ENCODE assay signal across 8 cellular contexts in the genomic region with DNA sequence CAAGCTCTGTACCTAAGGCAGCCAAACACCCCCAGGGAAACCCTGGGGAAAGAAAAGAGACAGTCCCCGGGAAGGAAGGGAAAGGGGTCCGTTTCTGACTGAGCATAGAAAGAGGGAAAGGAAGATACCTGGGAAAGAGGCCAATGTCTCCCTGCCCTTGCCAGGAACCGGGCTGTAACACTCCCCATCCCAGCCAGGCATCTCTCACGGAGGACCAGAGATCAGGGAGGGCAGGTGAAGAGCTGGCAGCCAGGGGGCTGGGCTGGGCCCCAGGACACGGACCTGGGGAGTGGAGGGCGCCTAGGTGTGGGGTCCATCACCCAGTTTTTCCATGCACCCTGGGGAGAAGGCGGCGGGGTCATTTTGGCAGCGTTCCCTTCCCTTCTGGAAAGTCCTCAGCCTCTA. TPM values are rescaled to one million over a fixed set of nuclear protein-coding genes. Genes with fewer than 3 reads are reported as not detected.
A peak's percentile ranks its signal among the peaks of the same experiment; 100 is the strongest.
DNase-seq lines count a peak whose midpoint lies in the region; ATAC-seq, FAIRE-seq and TF ChIP-seq lines count a peak whose summit lies in the region.

No MANE protein-coding gene starts in this region.

- no peak for DNase-seq in activated CD8-positive, alpha-beta memory T cell treated with anti-CD3 and anti-CD28 coated beads, Interleukin-2, amount 10 ng/mL, durations not matched to agents 7 days and 5 days
- DNase-seq in activated CD8-positive, alpha-beta memory T cell treated with anti-CD3 and anti-CD28 coated beads, Interleukin-2, amount 50 U/mL, for 48 hours, result no peak
- DNase-seq in GM12878 (ENCODE audit: low read depth, low spot score) (no peak), HepG2 (ENCODE audit: low spot score) (no peak), tibial nerve (ENCODE audit: low spot score in 2 of 2) (peak in 1 of 2 donors; percentile 6), NCI-H1436 (lab: John Stamatoyannopoulos, UW) (no peak), Ammon's horn (ENCODE audit: low spot score) (no peak)

- intact Hi-C loops in GM12878 (cut with micrococcal nuclease; ENCODE audit: unreplicated experiment) (loop anchor here (2.0 kb wide), 1 partner anchor 25 kb away; the partner anchor contains the start of gene TMEM229B), HepG2 (cut with micrococcal nuclease; ENCODE audit: unreplicated experiment) (no loop called here)

- no peaks in the 10 kb centered on the region for H3K9me3 Mint-ChIP-seq in activated CD8-positive, alpha-beta memory T cell treated with anti-CD3 and anti-CD28 coated beads, Interleukin-2, amount 10 ng/mL, durations not matched to agents 7 days and 5 days (ENCODE audit: low read depth)

- no peak for ATAC-seq in activated CD8-positive, alpha-beta memory T cell treated with anti-CD3 and anti-CD28 coated beads, Interleukin-2, amount 10 ng/mL, durations not matched to agents 7 days and 5 days
- ATAC-seq in GM12878 (peak; percentile 3; the same call in 2 of the 3 replicates), HepG2 (peak; percentile 47), GM18511 (IDR thresholded peaks at IDR 0.05; ENCODE audit: unreplicated experiment) (no peak)

- no peak overlapping the region for H3K9ac ChIP-seq in GM12878 (ENCODE audit: control insufficient read depth, insufficient read depth, low read length)
- 0 out of 2 replicates have a peak overlapping the region, but pooled peaks have one; percentile 37 for H3K9ac ChIP-seq in HepG2 (ENCODE audit: insufficient read depth, low read depth, low read length)

- H3K27me3 ChIP-seq in GM12878 (replicated peaks in 1 of 2; ENCODE audit: control insufficient read depth in 2 of 2, insufficient read depth in 2 of 2, low read length in 1 of 2), result no peaks in the 10 kb centered on the region; a peak in 2 of 4 replicates
- peaks cover 6 to 73% of the 10 kb centered on the region in 2 experiments for H3K27me3 ChIP-seq in HepG2 (ENCODE audit: control insufficient read depth in 1 of 2, insufficient read depth in 2 of 2, low read length in 2 of 2)
- H3K27me3 ChIP-seq in tibial nerve, result no peaks in the 10 kb centered on the region

- H3K27me3 Mint-ChIP-seq in activated CD8-positive, alpha-beta memory T cell treated with anti-CD3 and anti-CD28 coated beads, Interleukin-2, amount 10 ng/mL, durations not matched to agents 7 days and 5 days, result peaks cover 53% of the 10 kb centered on the region

- H3K4me3 ChIP-seq in GM12878, result no peak overlapping the region
- peak overlapping the region; percentile 73 to 77 (median 76); a peak in 5 of 6 replicates for H3K4me3 ChIP-seq in HepG2 (replicated peaks in 1 of 3; ENCODE audit: insufficient read depth in 1 of 3, low read depth in 2 of 3, low read length in 3 of 3)
- peak overlapping the region; percentile 63 to 95 (median 86) for H3K4me3 ChIP-seq in tibial nerve

- H3K36me3 ChIP-seq in GM12878 (ENCODE audit: control insufficient read depth in 2 of 2, insufficient read depth in 2 of 2, low read length in 1 of 2) (no peaks in the 10 kb centered on the region), HepG2 (replicated peaks in 1 of 2; ENCODE audit: control insufficient read depth in 1 of 2, insufficient read depth in 2 of 2, low read length in 2 of 2) (no peaks in the 10 kb centered on the region), tibial nerve (no peaks in the 10 kb centered on the region)

- H2AFZ ChIP-seq in GM12878 (ENCODE audit: control insufficient read depth, low read depth, low read length) (no peak overlapping the region), HepG2 (ENCODE audit: low read length) (no peak overlapping the region)

- no peak for TF ChIP-seq RAD21 in GM12878 (IDR thresholded peaks at IDR 0.05; ENCODE audit: insufficient read depth, low read depth, low read length)
- no peak for TF ChIP-seq RAD21 in HepG2 (CRISPR knock-in tag; IDR thresholded peaks at IDR 0.05)

- no peaks in the 10 kb centered on the region for H3K79me2 ChIP-seq in GM12878 (ENCODE audit: control insufficient read depth, insufficient read depth, low read length)
- no peaks in the 10 kb centered on the region for H3K79me2 ChIP-seq in HepG2 (ENCODE audit: insufficient read depth, low read length)

- peaks cover 15% of the 10 kb centered on the region for H3K4me1 Mint-ChIP-seq in activated CD8-positive, alpha-beta memory T cell treated with anti-CD3 and anti-CD28 coated beads, Interleukin-2, amount 10 ng/mL, durations not matched to agents 7 days and 5 days

- no peak for TF ChIP-seq CTCF in GM12878 (IDR thresholded peaks at IDR 0.05 in 2 of 3, conservative IDR thresholded peaks at IDR 0.05 in 1 of 3; ENCODE audit: control insufficient read depth in 2 of 3, extremely low read depth in 1 of 3, insufficient read depth in 1 of 3, low read depth in 3 of 3, low read length in 3 of 3)
- TF ChIP-seq CTCF in HepG2 (CRISPR knock-in tag; IDR thresholded peaks at IDR 0.05), result no peak
- no peak for TF ChIP-seq CTCF in tibial nerve (IDR thresholded peaks at IDR 0.05)

- H3K4me1 ChIP-seq in GM12878 (ENCODE audit: control insufficient read depth, insufficient read depth, low read length), result peaks cover 20% of the 10 kb centered on the region
- peaks cover 25% of the 10 kb centered on the region for H3K4me1 ChIP-seq in HepG2 (ENCODE audit: insufficient read depth, low read length)
- peaks cover 0 to 49% (median 9%) of the 10 kb centered on the region in 4 donors for H3K4me1 ChIP-seq in tibial nerve

- H3K36me3 Mint-ChIP-seq in activated CD8-positive, alpha-beta memory T cell treated with anti-CD3 and anti-CD28 coated beads, Interleukin-2, amount 10 ng/mL, durations not matched to agents 7 days and 5 days, result no peaks in the 10 kb centered on the region

- CTCF ChIA-PET in activated CD8-positive, alpha-beta memory T cell treated with anti-CD3 and anti-CD28 coated beads, Interleukin-2, amount 10 ng/mL, durations not matched to agents 7 days and 5 days (lab: Charles Lee), result interaction anchor here (0.9 to 4.8 kb wide), 7 partner anchors 13 to 129 kb away, joined by 3 to 21 read pairs (median 4); partner anchors contain the start of gene TMEM229B
- CTCF ChIA-PET in GM12878 (lab: Yijun Ruan, JAX) (interaction anchor here (0.8 to 7.5 kb wide), 8 partner anchors 13 to 190 kb away, joined by 3 to 43 read pairs (median 3); partner anchors contain the start of gene PIGH), HepG2 (lab: Yijun Ruan, JAX; ENCODE audit: low intra/inter-chr PET ratio, low total read pairs) (no interaction called here)

- no peaks in the 10 kb centered on the region for H3K9me3 ChIP-seq in GM12878 (replicated peaks; ENCODE audit: control insufficient read depth, insufficient read depth, low read length)
- H3K9me3 ChIP-seq in HepG2 (ENCODE audit: low read length), result no peaks in the 10 kb centered on the region
- no peaks in the 10 kb centered on the region for H3K9me3 ChIP-seq in tibial nerve

- RAD21 ChIA-PET in GM12878 (lab: Charles Lee; ENCODE audit: unreplicated experiment), result interaction anchor here (0.8 to 1.3 kb wide), 3 partner anchors 25 to 190 kb away, joined by 3 to 4 read pairs (median 3); partner anchors contain the start of gene TMEM229B

- H3K27ac ChIP-seq in GM12878 (ENCODE audit: control insufficient read depth, insufficient read depth) (no peak overlapping the region), HepG2 (ENCODE audit: extremely low read length, insufficient read depth, low read length) (no peak overlapping the region), tibial nerve (peak overlapping the region in 3 of 4 donors; percentile 78 to 90 (median 85))

- TF ChIP-seq POLR2A in GM12878 (IDR thresholded peaks at IDR 0.05; ENCODE audit: low read depth, low read length) (no peak), HepG2 (IDR thresholded peaks at IDR 0.05; ENCODE audit: insufficient read depth in 1 of 2, low read depth in 2 of 2, low read length in 2 of 2) (no peak), tibial nerve (IDR thresholded peaks at IDR 0.05) (no peak)

- 54% methylated on average over 9 of the region's 9 CpGs for WGBS in GM12878 (ENCODE audit: insufficient coverage, insufficient replicate concordance, low lambda C conversion rate, missing lambda C conversion rate)
- 7% methylated on average over 4 of the region's 9 CpGs for WGBS in HepG2 (ENCODE audit: low lambda C conversion rate)
- WGBS in tibial nerve, 2 donors, result 41 to 45% methylated on average over 5 to 9 of the region's 9 CpGs

- no peaks in the 10 kb centered on the region for H4K20me1 ChIP-seq in GM12878 (ENCODE audit: control insufficient read depth, insufficient read depth)
- H4K20me1 ChIP-seq in HepG2 (ENCODE audit: insufficient read depth, low read length), result no peaks in the 10 kb centered on the region

- peak overlapping the region; percentile 40 for H3K27ac Mint-ChIP-seq in activated CD8-positive, alpha-beta memory T cell treated with anti-CD3 and anti-CD28 coated beads, Interleukin-2, amount 10 ng/mL, durations not matched to agents 7 days and 5 days

- BruUV-seq in GM12878 (replicated peaks; lab: Mats Ljungman, UMichigan) (no TSS peak), HepG2 (replicated peaks; lab: Mats Ljungman, UMichigan) (no TSS peak)

- POLR2A ChIA-PET in GM12878 (lab: Charles Lee), result no interaction called here
- POLR2A ChIA-PET in HepG2 (lab: Yijun Ruan, JAX), result interaction anchor here (0.8 kb wide), 1 partner anchor 13 kb away, joined by 4 read pairs; no protein-coding TSS in a partner anchor

- peak overlapping the region; percentile 30 for H3K4me3 Mint-ChIP-seq in activated CD8-positive, alpha-beta memory T cell treated with anti-CD3 and anti-CD28 coated beads, Interleukin-2, amount 10 ng/mL, durations not matched to agents 7 days and 5 days

- FAIRE-seq in GM12878 (lab: Jason Lieb, UNC), result no peak
- FAIRE-seq in HepG2 (lab: Jason Lieb, UNC), result no peak

- in situ Hi-C loops in GM12878 (cut with MboI), result no loop called here
- in situ Hi-C loops in HepG2 (cut with HindIII; ENCODE audit: extremely low pct_ligation_motif_present, low pct_unique_long_range_greater_than_20kb), result no loop called here

- H3K4me2 ChIP-seq in GM12878 (ENCODE audit: control insufficient read depth, insufficient read depth) (peak overlapping the region; percentile 90; the same call in 1 of the 2 replicates), HepG2 (ENCODE audit: low read depth, low read length) (peak overlapping the region; percentile 82)

- no peak for TF ChIP-seq EP300 in GM12878 (IDR thresholded peaks at IDR 0.05; ENCODE audit: borderline replicate concordance in 1 of 2, control insufficient read depth in 1 of 2, low read depth in 2 of 2, low read length in 2 of 2)
- TF ChIP-seq EP300 in HepG2 (IDR thresholded peaks at IDR 0.05; ENCODE audit: low read depth in 2 of 2, low read length in 2 of 2), result no peak
- TF ChIP-seq EP300 in HepG2 (CRISPR knock-in tag; IDR thresholded peaks at IDR 0.05; ENCODE audit: borderline replicate concordance), result no peak
- TF ChIP-seq EP300 in tibial nerve (IDR thresholded peaks at IDR 0.05), result no peak

- SMC1A ChIA-PET in GM12878 (lab: Charles Lee; ENCODE audit: uncharacterized antibody, unreplicated experiment), result interaction anchor here (1.1 to 2.7 kb wide), 6 partner anchors 8 to 88 kb away, joined by 3 to 14 read pairs (median 4); no protein-coding TSS in a partner anchor

RNA-seq across cellular contexts. Expression of gene PLEKHH1, which starts 18.9 kb away (rescaled TPM):
- under 1 TPM; 0.19 to 0.79 TPM for total RNA-seq in activated CD8-positive, alpha-beta memory T cell treated with anti-CD3 and anti-CD28 coated beads, Interleukin-2, amount 10 ng/mL, durations not matched to agents 7 days and 5 days
- total RNA-seq in GM12878 (2013; cell fraction: nucleolus; rRNA removed), result 0.50 and 0.73 TPM in 2 replicates
- total RNA-seq in GM12878 (2014; rRNA removed), result 0.40 and 0.87 TPM in 2 replicates
- 0.32 and 0.67 TPM in 2 replicates for total RNA-seq in GM12878 (2014; rRNA removed; fragmentation: Illumina TruSeq; extraction: Trizol)
- total RNA-seq in GM12878 (2021), result 0.95 and 1.4 TPM in 2 replicates
- polyA plus RNA-seq in GM12878 (2011; ENCODE audit: low read depth), result 0.31 TPM
- polyA plus RNA-seq in GM12878 (2011; rRNA removed), result 0.16 and 0.30 TPM in 2 replicates
- 0.37 and 0.46 TPM in 2 replicates for polyA plus RNA-seq in GM12878 (2011; cell fraction: cytosol; rRNA removed)
- 1.0 and 1.3 TPM in 2 replicates for polyA plus RNA-seq in GM12878 (2011; cell fraction: nucleus; rRNA removed)
- 0.34 and 0.65 TPM in 2 replicates for polyA plus RNA-seq in GM12878 (2012)
- 0.59 and 0.60 TPM in 2 replicates for polyA plus RNA-seq in GM12878 (2014; fragmentation: Illumina TruSeq; extraction: Trizol)
- polyA plus RNA-seq in GM12878 (2014; fragmentation: Nextera tagmentation; extraction: Ambion mirVana), result under 1 TPM; 0.11 to 0.22 TPM
- polyA plus RNA-seq in GM12878 (2014; rRNA removed), result 0.42 and 0.76 TPM in 2 replicates
- polyA plus RNA-seq in GM12878 (2016; fragmentation: Nextera tagmentation; extraction: Ambion mirVana), result under 1 TPM; 0.23 to 0.66 TPM
- 0.07 and 0.82 TPM in 2 replicates for polyA minus RNA-seq in GM12878 (2011; rRNA and poly(A)+ RNA removed)
- polyA minus RNA-seq in GM12878 (2011; cell fraction: cytosol; rRNA and poly(A)+ RNA removed), result not detected in 2 replicates
- polyA minus RNA-seq in GM12878 (2011; cell fraction: nucleus; rRNA and poly(A)+ RNA removed), result 0.73 and 1.8 TPM in 2 replicates
- 4.8 and 8.6 TPM in 2 replicates for total RNA-seq in HepG2 (2016; rRNA removed; fragmentation: Illumina TruSeq; extraction: Trizol)
- total RNA-seq in HepG2 (2016; cell fraction: cytosol; rRNA removed; fragmentation: Illumina TruSeq; extraction: Trizol; ENCODE audit: low read depth), result 3.3 and 4.8 TPM in 2 replicates
- total RNA-seq in HepG2 (2016; cell fraction: insoluble cytoplasmic fraction; rRNA removed; fragmentation: Illumina TruSeq; extraction: Trizol), result 4.6 and 7.6 TPM in 2 replicates
- 3.6 and 3.9 TPM in 2 replicates for total RNA-seq in HepG2 (2016; cell fraction: membrane; rRNA removed; fragmentation: Illumina TruSeq; extraction: Trizol)
- 12.0 and 12.8 TPM in 2 replicates for total RNA-seq in HepG2 (2016; cell fraction: nucleus; rRNA removed; fragmentation: Illumina TruSeq; extraction: Trizol)
- 15.4 and 15.8 TPM in 2 replicates for polyA plus RNA-seq in HepG2 (2011; rRNA removed)
- polyA plus RNA-seq in HepG2 (2011; cell fraction: cytosol; rRNA removed), result 5.2 and 5.8 TPM in 2 replicates
- 49.9 and 50.8 TPM in 2 replicates for polyA plus RNA-seq in HepG2 (2011; cell fraction: nucleus; rRNA removed)
- 7.8 and 9.0 TPM in 2 replicates for polyA plus RNA-seq in HepG2 (2012)
- 0.53 and 0.76 TPM in 2 replicates for polyA plus RNA-seq in HepG2 (2016; cell fraction: cytosol; fragmentation: Illumina TruSeq; extraction: Trizol; ENCODE audit: low read depth)
- 4.0 and 7.4 TPM in 2 replicates for polyA plus RNA-seq in HepG2 (2016; cell fraction: insoluble cytoplasmic fraction; fragmentation: Illumina TruSeq; extraction: Trizol; ENCODE audit: low read depth)
- 1.5 TPM in 2 replicates for polyA plus RNA-seq in HepG2 (2016; cell fraction: membrane; fragmentation: Illumina TruSeq; extraction: Trizol; ENCODE audit: low read depth)
- polyA plus RNA-seq in HepG2 (2016; cell fraction: nucleus; fragmentation: Illumina TruSeq; extraction: Trizol; ENCODE audit: insufficient read depth, low read depth), result 35.8 and 36.7 TPM in 2 replicates
- polyA minus RNA-seq in HepG2 (2011; rRNA and poly(A)+ RNA removed; ENCODE audit: low replicate concordance), result 14.0 and 15.2 TPM in 2 replicates
- 4.4 and 6.2 TPM in 2 replicates for polyA minus RNA-seq in HepG2 (2011; cell fraction: cytosol; rRNA and poly(A)+ RNA removed)
- 22.7 and 29.6 TPM in 2 replicates for polyA minus RNA-seq in HepG2 (2011; cell fraction: nucleus; rRNA and poly(A)+ RNA removed)
- 10 to 100 TPM in 1 of 4 donors, 1 to 10 TPM in 3; 2.4 to 10.2 (median 4.6) TPM for total RNA-seq in tibial nerve

RNA-seq across cellular contexts. Expression of gene TMEM229B, which starts 25.7 kb away (rescaled TPM):
- total RNA-seq in activated CD8-positive, alpha-beta memory T cell treated with anti-CD3 and anti-CD28 coated beads, Interleukin-2, amount 10 ng/mL, durations not matched to agents 7 days and 5 days, result 1 to 10 TPM; 5.1 to 7.0 TPM
- 0.27 and 0.67 TPM in 2 replicates for total RNA-seq in GM12878 (2013; cell fraction: nucleolus; rRNA removed)
- total RNA-seq in GM12878 (2014; rRNA removed), result 3.8 and 4.0 TPM in 2 replicates
- 2.1 and 2.2 TPM in 2 replicates for total RNA-seq in GM12878 (2014; rRNA removed; fragmentation: Illumina TruSeq; extraction: Trizol)
- total RNA-seq in GM12878 (2021), result 5.1 and 5.2 TPM in 2 replicates
- polyA plus RNA-seq in GM12878 (2011; ENCODE audit: low read depth), result 0.55 TPM
- polyA plus RNA-seq in GM12878 (2011; rRNA removed), result 0.88 and 1.3 TPM in 2 replicates
- 2.6 and 3.1 TPM in 2 replicates for polyA plus RNA-seq in GM12878 (2011; cell fraction: cytosol; rRNA removed)
- polyA plus RNA-seq in GM12878 (2011; cell fraction: nucleus; rRNA removed), result 0.87 and 1.7 TPM in 2 replicates
- polyA plus RNA-seq in GM12878 (2012), result 0.35 and 0.42 TPM in 2 replicates
- polyA plus RNA-seq in GM12878 (2014; fragmentation: Illumina TruSeq; extraction: Trizol), result 3.2 and 3.4 TPM in 2 replicates
- under 1 TPM; 0.24 to 0.32 TPM for polyA plus RNA-seq in GM12878 (2014; fragmentation: Nextera tagmentation; extraction: Ambion mirVana)
- 3.3 and 5.3 TPM in 2 replicates for polyA plus RNA-seq in GM12878 (2014; rRNA removed)
- 1 to 10 TPM in 1 of 2 experiments, under 1 TPM in 1; 0.72 to 1.3 TPM for polyA plus RNA-seq in GM12878 (2016; fragmentation: Nextera tagmentation; extraction: Ambion mirVana)
- 2.9 TPM in 2 replicates for polyA minus RNA-seq in GM12878 (2011; rRNA and poly(A)+ RNA removed)
- 0.53 and 1.2 TPM in 2 replicates for polyA minus RNA-seq in GM12878 (2011; cell fraction: cytosol; rRNA and poly(A)+ RNA removed)
- polyA minus RNA-seq in GM12878 (2011; cell fraction: nucleus; rRNA and poly(A)+ RNA removed), result 1.6 and 3.6 TPM in 2 replicates
- total RNA-seq in HepG2 (2016; rRNA removed; fragmentation: Illumina TruSeq; extraction: Trizol), result 0.93 and 1.1 TPM in 2 replicates
- 0.10 and 0.26 TPM in 2 replicates for total RNA-seq in HepG2 (2016; cell fraction: cytosol; rRNA removed; fragmentation: Illumina TruSeq; extraction: Trizol; ENCODE audit: low read depth)
- total RNA-seq in HepG2 (2016; cell fraction: insoluble cytoplasmic fraction; rRNA removed; fragmentation: Illumina TruSeq; extraction: Trizol), result 0.62 and 1.1 TPM in 2 replicates
- total RNA-seq in HepG2 (2016; cell fraction: membrane; rRNA removed; fragmentation: Illumina TruSeq; extraction: Trizol), result 0.46 and 0.55 TPM in 2 replicates
- 0.47 and 0.75 TPM in 2 replicates for total RNA-seq in HepG2 (2016; cell fraction: nucleus; rRNA removed; fragmentation: Illumina TruSeq; extraction: Trizol)
- polyA plus RNA-seq in HepG2 (2011; rRNA removed), result 0.69 and 1.6 TPM in 2 replicates
- polyA plus RNA-seq in HepG2 (2011; cell fraction: cytosol; rRNA removed), result 0.97 and 1.3 TPM in 2 replicates
- polyA plus RNA-seq in HepG2 (2011; cell fraction: nucleus; rRNA removed), result 0.92 and 1.5 TPM in 2 replicates
- 0.59 and 2.0 TPM in 2 replicates for polyA plus RNA-seq in HepG2 (2012)
- polyA plus RNA-seq in HepG2 (2016; cell fraction: cytosol; fragmentation: Illumina TruSeq; extraction: Trizol; ENCODE audit: low read depth), result 0.05 and 0.12 TPM in 2 replicates
- polyA plus RNA-seq in HepG2 (2016; cell fraction: insoluble cytoplasmic fraction; fragmentation: Illumina TruSeq; extraction: Trizol; ENCODE audit: low read depth), result 0.37 and 1.0 TPM in 2 replicates
- polyA plus RNA-seq in HepG2 (2016; cell fraction: membrane; fragmentation: Illumina TruSeq; extraction: Trizol; ENCODE audit: low read depth), result 0.29 and 0.74 TPM in 2 replicates
- 0.71 and 1.0 TPM in 2 replicates for polyA plus RNA-seq in HepG2 (2016; cell fraction: nucleus; fragmentation: Illumina TruSeq; extraction: Trizol; ENCODE audit: insufficient read depth, low read depth)
- 0.19 and 7.1 TPM in 2 replicates for polyA minus RNA-seq in HepG2 (2011; rRNA and poly(A)+ RNA removed; ENCODE audit: low replicate concordance)
- polyA minus RNA-seq in HepG2 (2011; cell fraction: cytosol; rRNA and poly(A)+ RNA removed), result 0.44 and 1.3 TPM in 2 replicates
- 3.2 and 4.6 TPM in 2 replicates for polyA minus RNA-seq in HepG2 (2011; cell fraction: nucleus; rRNA and poly(A)+ RNA removed)
- total RNA-seq in tibial nerve, result 1 to 10 TPM in 3 of 4 donors, not detected in 1; 2.7 to 6.1 (median 5.7) TPM

Comparison
In these comparisons a context has a peak if more than half of its experiments do, and no peak if none do; other contexts are left out.
1. ATAC-seq: peak in GM12878 (single experiment) and HepG2 (single experiment); none in activated CD8-positive, alpha-beta memory T cell treated with anti-CD3 and anti-CD28 coated beads, Interleukin-2, amount 10 ng/mL, durations not matched to agents 7 days and 5 days (single experiment) and GM18511 (single experiment).
2. H3K27ac ChIP-seq: peak in tibial nerve (3 of 4); none in GM12878 (single experiment) and HepG2 (single experiment).